ENCODE assay signal across 30 cellular contexts in genomic region chr19:46224773-46225172, GRCh38. TPM values are rescaled to one million over a fixed set of nuclear protein-coding genes. Genes with fewer than 3 reads are reported as not detected.
"Had no signal": no experiment of that assay in that cellular context is flagged by ENCODE, and none has a peak within 500 bp of the region (broad histone marks: within the 10 kb centered on the region; RNA-seq: fewer than 3 reads in every experiment).

No MANE protein-coding gene starts in this region.

- H3K36me3 Mint-ChIP-seq: activated naive CD4-positive, alpha-beta T cell treated with anti-CD3 and anti-CD28 coated beads, Interleukin-2, amount 10 ng/mL, durations not matched to agents 7 days and 5 days; activated naive CD8-positive, alpha-beta T cell; IgD-negative memory B cell had no signal

- DNase-seq: activated B cell treated with CpG ODN at 0.5 μM for 24 hours; activated CD4-positive, alpha-beta T cell treated with anti-CD3 and anti-CD28 coated beads, Interleukin-2, amount 10 ng/mL, durations not matched to agents 24 days and 14 days; activated CD4-positive, alpha-beta T cell treated with anti-CD3 and anti-CD28 coated beads, Interleukin-2, amount 50 U/mL, for 48 hours; activated CD8-positive, alpha-beta memory T cell treated with anti-CD3 and anti-CD28 coated beads, Interleukin-2, amount 50 U/mL, for 4 hours; activated effector memory CD4-positive, alpha-beta T cell treated with Interleukin-2 at 50 U/mL for 16 hours; activated naive CD4-positive, alpha-beta T cell treated with anti-CD3 and anti-CD28 coated beads, Interleukin-2, amount 10 ng/mL, durations not matched to agents 7 days and 5 days; activated naive CD8-positive, alpha-beta T cell treated with anti-CD3 and anti-CD28 coated beads, Interleukin-2, amount 50 U/mL, for 24 hours; activated T-cell treated with anti-CD3 and anti-CD28 coated beads for 4 hours; activated T-cell treated with anti-CD3 and anti-CD28 coated beads, Interleukin-2, amount 50 U/mL, for 48 hours; aorta; brain microvascular endothelial cell; central memory CD4-positive, alpha-beta T cell; Karpas-422; NCI-H1105; NCI-H1417 treated with DMSO at 0.1 percent for 48 hours; NCI-H187 treated with DMSO at 0.1 percent for 48 hours; NCI-H2081 treated with DMSO at 0.1 percent for 48 hours; NCI-H226; NCI-H524 treated with DMSO at 0.1 percent for 48 hours; NK-92 treated with Interleukin-12 subunit alpha and Interleukin-12 subunit beta, amount 100 ng/mL, for 24 hours; Right ventricle myocardium superior; SW 1271; T-helper 1 cell; T-helper 2 cell; T-helper 9 cell had no signal

- H3K4me3 Mint-ChIP-seq: activated B cell treated with CpG ODN at 0.5 μM for 24 hours; activated CD4-positive, alpha-beta T cell treated with anti-CD3 and anti-CD28 coated beads, Interleukin-2, amount 10 ng/mL, durations not matched to agents 24 days and 14 days; activated naive CD4-positive, alpha-beta T cell treated with anti-CD3 and anti-CD28 coated beads, Interleukin-2, amount 10 ng/mL, durations not matched to agents 7 days and 5 days; activated naive CD8-positive, alpha-beta T cell; activated naive CD8-positive, alpha-beta T cell treated with anti-CD3 and anti-CD28 coated beads, Interleukin-2, amount 50 U/mL, for 24 hours; IgD-negative memory B cell had no signal

- H3K27ac ChIP-seq: brain microvascular endothelial cell, VCaP had no signal

- H3K36me3 ChIP-seq: brain microvascular endothelial cell had no signal

- H3K9me3 Mint-ChIP-seq: activated B cell treated with CpG ODN at 0.5 μM for 24 hours; activated CD4-positive, alpha-beta T cell treated with anti-CD3 and anti-CD28 coated beads, Interleukin-2, amount 10 ng/mL, durations not matched to agents 24 days and 14 days; activated naive CD4-positive, alpha-beta T cell treated with anti-CD3 and anti-CD28 coated beads, Interleukin-2, amount 10 ng/mL, durations not matched to agents 7 days and 5 days; activated naive CD8-positive, alpha-beta T cell treated with anti-CD3 and anti-CD28 coated beads, Interleukin-2, amount 50 U/mL, for 24 hours; IgD-negative memory B cell had no signal

- ATAC-seq: activated naive CD8-positive, alpha-beta T cell treated with anti-CD3 and anti-CD28 coated beads, Interleukin-2, amount 50 U/mL, for 24 hours had no signal

- H3K4me1 Mint-ChIP-seq: activated B cell treated with CpG ODN at 0.5 μM for 24 hours, IgD-negative memory B cell had no signal

- H3K27ac Mint-ChIP-seq: activated B cell treated with CpG ODN at 0.5 μM for 24 hours; activated CD4-positive, alpha-beta T cell treated with anti-CD3 and anti-CD28 coated beads, Interleukin-2, amount 10 ng/mL, durations not matched to agents 24 days and 14 days; activated naive CD4-positive, alpha-beta T cell treated with anti-CD3 and anti-CD28 coated beads, Interleukin-2, amount 10 ng/mL, durations not matched to agents 7 days and 5 days; activated naive CD8-positive, alpha-beta T cell; activated naive CD8-positive, alpha-beta T cell treated with anti-CD3 and anti-CD28 coated beads, Interleukin-2, amount 50 U/mL, for 24 hours; IgD-negative memory B cell had no signal

RNA-seq across cellular contexts. Expression of gene IGFL1, which starts 4.8 kb away (rescaled TPM):
- total RNA-seq: activated B cell treated with CpG ODN at 0.5 μM for 24 hours; activated CD4-positive, alpha-beta T cell treated with anti-CD3 and anti-CD28 coated beads, Interleukin-2, amount 10 ng/mL, durations not matched to agents 24 days and 14 days; aorta; MCF 10A; NCI-H460; Right ventricle myocardium superior had no signal
- polyA plus RNA-seq: aorta, IgD-negative memory B cell had no signal
